Comparison of ENCODE assay signal across 1 cellular context in the genomic region with DNA sequence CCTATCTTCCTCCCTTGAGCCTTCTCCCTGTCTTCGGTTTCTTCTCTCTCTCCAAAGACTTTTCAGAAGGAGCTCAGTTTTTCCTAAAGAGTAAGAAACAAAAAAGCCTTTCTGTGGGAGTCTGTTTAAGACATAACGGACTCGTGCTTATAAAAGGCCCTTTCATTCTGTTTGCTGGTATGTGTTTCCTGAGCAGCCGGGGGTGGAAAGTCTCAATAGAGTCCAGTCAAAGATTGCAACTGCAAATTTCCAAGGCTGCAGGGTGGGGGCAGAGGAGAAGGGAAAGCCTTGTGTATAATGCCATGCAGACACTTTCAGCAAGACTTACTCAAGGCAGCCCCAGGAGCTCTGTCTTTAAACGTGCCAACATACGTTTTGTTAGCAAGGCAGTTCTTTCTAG.
TF ChIP-seq lines count a peak whose summit lies in the region.

No MANE protein-coding gene starts in this region.

TF ChIP-seq in SK-N-SH, 30 proteins besides CTCF, POLR2A, EP300 and RAD21 (continued from another document):
- no peak for TF ChIP-seq NRF1 (IDR thresholded peaks at IDR 0.05; ENCODE audit: low read depth, low read length)
- TF ChIP-seq POLR2AphosphoS5 (IDR thresholded peaks at IDR 0.05; ENCODE audit: low read depth, low read length), result no peak
- TF ChIP-seq MEF2A (IDR thresholded peaks at IDR 0.05; ENCODE audit: borderline replicate concordance, low read depth), result no peak
- TF ChIP-seq GATA2 (CRISPR knock-in tag; IDR thresholded peaks at IDR 0.05), result no peak
